17 cellular contexts compared by ENCODE assay signal in the genomic region with DNA sequence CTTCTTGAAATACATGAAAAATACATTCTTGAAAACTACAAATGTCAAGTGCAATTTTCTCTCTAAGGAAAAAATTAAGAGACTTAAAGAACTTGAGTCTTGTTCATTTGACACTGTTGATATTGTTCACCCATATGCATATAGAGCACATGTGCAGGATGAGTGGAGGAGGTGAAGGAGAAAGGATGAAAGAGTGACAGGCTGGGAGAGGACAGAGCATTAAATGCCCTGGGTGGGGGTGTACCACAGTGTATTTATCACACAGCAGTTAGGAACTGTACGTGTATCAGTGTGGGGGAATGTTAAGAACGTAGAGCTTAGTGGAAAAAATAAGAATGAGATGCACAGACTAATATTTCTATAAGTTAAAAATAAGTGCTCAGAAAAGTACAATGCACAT. TPM values are rescaled to one million over a fixed set of nuclear protein-coding genes. Genes with fewer than 3 reads are reported as not detected.
A peak's percentile ranks its signal among the peaks of the same experiment; 100 is the strongest.
DNase-seq lines count a peak whose midpoint lies in the region; ATAC-seq, FAIRE-seq and TF ChIP-seq lines count a peak whose summit lies in the region.
"Had no signal": no experiment of that assay in that cellular context is flagged by ENCODE, and none has a peak within 500 bp of the region (broad histone marks: within the 10 kb centered on the region; RNA-seq: fewer than 3 reads in every experiment).

No MANE protein-coding gene starts in this region.

- H3K36me3 Mint-ChIP-seq in activated T-cell treated with anti-CD3 and anti-CD28 coated beads, Interleukin-2, amount 50 U/mL, for 72 hours (ENCODE audit: insufficient read depth in 2 of 2): no peaks in the 10 kb centered on the region
- H3K36me3 Mint-ChIP-seq in activated T-helper 2 cell treated with anti-CD3 and anti-CD28 coated beads, Interferon-gamma antibody, Interleukin-2, Interleukin-4, amounts not matched to agents 10 μg/mL and 5 μg/mL and 100 μg/mL, durations not matched to agents 14 hours and 24 hours and 36 hours (ENCODE audit: low read depth): no peaks in the 10 kb centered on the region
- H3K36me3 Mint-ChIP-seq: activated CD4-positive, alpha-beta memory T cell treated with anti-CD3 and anti-CD28 coated beads for 36 hours; memory B cell had no signal

- ATAC-seq in activated T-cell treated with anti-CD3 and anti-CD28 coated beads, Interleukin-2, amount 50 U/mL, for 72 hours (replicated peaks in 1 of 2): no peak
- ATAC-seq in HG03457 (IDR thresholded peaks at IDR 0.05; ENCODE audit: unreplicated experiment): no peak
- ATAC-seq: K562 had no signal

- intact Hi-C loops in activated T-helper 2 cell treated with anti-CD3 and anti-CD28 coated beads, Interferon-gamma antibody, Interleukin-2, Interleukin-4, amounts not matched to agents 10 μg/mL and 5 μg/mL and 100 μg/mL, durations not matched to agents 14 hours and 24 hours and 36 hours (cut with micrococcal nuclease): loop anchor here (1.0 to 10.0 kb wide), 5 partner anchors 8 to 257 kb away; a partner anchor contains a TSS

- H3K27me3 ChIP-seq in tibial nerve: no peaks in the 10 kb centered on the region
- H3K27me3 ChIP-seq in Peyer's patch: no peaks in the 10 kb centered on the region
- H3K27me3 ChIP-seq: heart left ventricle, ovary, SJSA1 had no signal

- 100% methylated on average over 1 of the region's 2 CpGs; no CpG with 5 or more reads in 1 of the 2 experiments for WGBS in mesodermal cell (ENCODE audit: insufficient coverage in 2 of 2), 2 experiments
- WGBS in tibial nerve, 2 donors: 35 to 38% methylated on average over 2 of the region's 2 CpGs

- DNase-seq in activated T-cell treated with anti-CD3 and anti-CD28 coated beads, Interleukin-2, amount 50 U/mL, for 72 hours: no peak
- no peak for DNase-seq in activated T-cell treated with anti-CD3 and anti-CD28 coated beads, Interleukin-2, amount 50 U/mL, for 48 hours
- no peak for DNase-seq in activated T-helper 2 cell treated with anti-CD3 and anti-CD28 coated beads, Interferon-gamma antibody, Interleukin-2, Interleukin-4, amounts not matched to agents 10 μg/mL and 5 μg/mL and 100 μg/mL, durations not matched to agents 14 hours and 24 hours and 36 hours (ENCODE audit: low spot score)
- DNase-seq in tibial nerve (ENCODE audit: low spot score in 2 of 2): no peak
- no peak for DNase-seq in RCC 7860 (ENCODE audit: low spot score)
- no peak for DNase-seq in Peyer's patch
- DNase-seq: activated gamma-delta T cell, heart left ventricle, NCI-H2227 treated with DMSO at 0.1 percent for 48 hours, ovary had no signal

- no peak for TF ChIP-seq EP300 in tibial nerve (IDR thresholded peaks at IDR 0.05)

- H3K4me3 ChIP-seq in mesodermal cell (ENCODE audit: extremely low read depth, insufficient read depth, low read length, poor library complexity, severe bottlenecking) (no peak overlapping the region), tibial nerve (no peak overlapping the region), Peyer's patch (no peak overlapping the region)
- H3K4me3 ChIP-seq: heart left ventricle, K562, ovary, SJSA1 had no signal

- peak overlapping the region; percentile 47 for H3K27ac Mint-ChIP-seq in activated T-cell treated with anti-CD3 and anti-CD28 coated beads, Interleukin-2, amount 50 U/mL, for 72 hours
- peak overlapping the region; percentile 85 for H3K27ac Mint-ChIP-seq in activated T-helper 2 cell treated with anti-CD3 and anti-CD28 coated beads, Interferon-gamma antibody, Interleukin-2, Interleukin-4, amounts not matched to agents 10 μg/mL and 5 μg/mL and 100 μg/mL, durations not matched to agents 14 hours and 24 hours and 36 hours
- H3K27ac Mint-ChIP-seq: activated CD4-positive, alpha-beta memory T cell treated with anti-CD3 and anti-CD28 coated beads for 36 hours; memory B cell had no signal

- peaks cover 6% of the 10 kb centered on the region for H3K27me3 Mint-ChIP-seq in activated T-cell treated with anti-CD3 and anti-CD28 coated beads, Interleukin-2, amount 50 U/mL, for 72 hours (ENCODE audit: low read depth)
- H3K27me3 Mint-ChIP-seq in activated T-helper 2 cell treated with anti-CD3 and anti-CD28 coated beads, Interferon-gamma antibody, Interleukin-2, Interleukin-4, amounts not matched to agents 10 μg/mL and 5 μg/mL and 100 μg/mL, durations not matched to agents 14 hours and 24 hours and 36 hours (ENCODE audit: low read depth): no peaks in the 10 kb centered on the region
- H3K27me3 Mint-ChIP-seq: activated CD4-positive, alpha-beta memory T cell treated with anti-CD3 and anti-CD28 coated beads for 36 hours had no signal

- TF ChIP-seq CTCF in tibial nerve (IDR thresholded peaks at IDR 0.05): no peak
- no peak for TF ChIP-seq CTCF in Peyer's patch (IDR thresholded peaks at IDR 0.05)

- peak overlapping the region; percentile 23 to 78 for H3K4me3 Mint-ChIP-seq in activated T-cell treated with anti-CD3 and anti-CD28 coated beads, Interleukin-2, amount 50 U/mL, for 72 hours
- peak overlapping the region; percentile 64 for H3K4me3 Mint-ChIP-seq in activated T-helper 2 cell treated with anti-CD3 and anti-CD28 coated beads, Interferon-gamma antibody, Interleukin-2, Interleukin-4, amounts not matched to agents 10 μg/mL and 5 μg/mL and 100 μg/mL, durations not matched to agents 14 hours and 24 hours and 36 hours (ENCODE audit: low read depth)
- H3K4me3 Mint-ChIP-seq: activated CD4-positive, alpha-beta memory T cell treated with anti-CD3 and anti-CD28 coated beads for 36 hours; memory B cell had no signal

- FAIRE-seq in RCC 7860 (lab: Jason Lieb, UNC): no peak
- FAIRE-seq: islet of Langerhans, K562 had no signal

- peaks cover 14% of the 10 kb centered on the region for H3K9me3 ChIP-seq in mesodermal cell (ENCODE audit: control insufficient read depth, low read length)
- no peaks in the 10 kb centered on the region for H3K9me3 ChIP-seq in tibial nerve
- no peaks in the 10 kb centered on the region for H3K9me3 ChIP-seq in Peyer's patch
- H3K9me3 ChIP-seq: heart left ventricle, ovary, SJSA1 had no signal

- H3K4me1 Mint-ChIP-seq in activated T-cell treated with anti-CD3 and anti-CD28 coated beads, Interleukin-2, amount 50 U/mL, for 72 hours (ENCODE audit: low read depth): peaks cover 57% of the 10 kb centered on the region
- peaks cover 60% of the 10 kb centered on the region for H3K4me1 Mint-ChIP-seq in activated T-helper 2 cell treated with anti-CD3 and anti-CD28 coated beads, Interferon-gamma antibody, Interleukin-2, Interleukin-4, amounts not matched to agents 10 μg/mL and 5 μg/mL and 100 μg/mL, durations not matched to agents 14 hours and 24 hours and 36 hours (ENCODE audit: low read depth)
- H3K4me1 Mint-ChIP-seq: memory B cell had no signal

- peaks cover 17% of the 10 kb centered on the region for H3K36me3 ChIP-seq in mesodermal cell (ENCODE audit: control insufficient read depth, insufficient read depth, low read length)
- H3K36me3 ChIP-seq in tibial nerve: no peaks in the 10 kb centered on the region
- H3K36me3 ChIP-seq in Peyer's patch: no peaks in the 10 kb centered on the region
- H3K36me3 ChIP-seq: heart left ventricle, ovary, SJSA1 had no signal

- H3K27ac ChIP-seq in mesodermal cell (ENCODE audit: low read depth, low read length, severe bottlenecking) (peak overlapping the region; percentile 19), tibial nerve (peak overlapping the region; percentile 43 to 95 (median 81)), Peyer's patch (peak overlapping the region in 1 of 4 donors; percentile 29)

- no peaks in the 10 kb centered on the region for H3K9me3 Mint-ChIP-seq in activated T-cell treated with anti-CD3 and anti-CD28 coated beads, Interleukin-2, amount 50 U/mL, for 72 hours
- no peaks in the 10 kb centered on the region for H3K9me3 Mint-ChIP-seq in activated T-helper 2 cell treated with anti-CD3 and anti-CD28 coated beads, Interferon-gamma antibody, Interleukin-2, Interleukin-4, amounts not matched to agents 10 μg/mL and 5 μg/mL and 100 μg/mL, durations not matched to agents 14 hours and 24 hours and 36 hours
- H3K9me3 Mint-ChIP-seq: activated CD4-positive, alpha-beta memory T cell treated with anti-CD3 and anti-CD28 coated beads for 36 hours; memory B cell had no signal

- TF ChIP-seq POLR2A in tibial nerve (IDR thresholded peaks at IDR 0.05) (no peak), Peyer's patch (IDR thresholded peaks at IDR 0.05) (no peak)

- peaks cover 55% of the 10 kb centered on the region for H3K4me1 ChIP-seq in mesodermal cell (ENCODE audit: control insufficient read depth, insufficient read depth, low read length, poor library complexity, severe bottlenecking)
- H3K4me1 ChIP-seq in tibial nerve: peaks cover 5 to 99% (median 76%) of the 10 kb centered on the region in 4 donors
- H3K4me1 ChIP-seq in Peyer's patch: peaks cover 0 to 34% (median 0%) of the 10 kb centered on the region in 4 donors

RNA-seq across cellular contexts. Expression of a gene that starts 45.7 kb away (rescaled TPM):
- 1 to 10 TPM; 6.3 to 7.0 TPM for total RNA-seq in activated T-cell treated with anti-CD3 and anti-CD28 coated beads, Interleukin-2, amount 50 U/mL, for 72 hours
- 8.7 and 11.8 TPM in 2 replicates for total RNA-seq in activated T-helper 2 cell treated with anti-CD3 and anti-CD28 coated beads, Interferon-gamma antibody, Interleukin-2, Interleukin-4, amounts not matched to agents 10 μg/mL and 5 μg/mL and 100 μg/mL, durations not matched to agents 14 hours and 24 hours and 36 hours
- 48.7 TPM for polyA plus RNA-seq in mesodermal cell (2013, experiment 1 of 2)
- polyA plus RNA-seq in mesodermal cell (2013, experiment 2 of 2): 42.6 TPM
- total RNA-seq in tibial nerve: 10 to 100 TPM; 31.8 to 87.0 (median 49.0) TPM
- total RNA-seq in Peyer's patch: 10 to 100 TPM; 36.3 to 42.3 (median 38.4) TPM
